17 cellular contexts compared by ENCODE assay signal in the genomic region with DNA sequence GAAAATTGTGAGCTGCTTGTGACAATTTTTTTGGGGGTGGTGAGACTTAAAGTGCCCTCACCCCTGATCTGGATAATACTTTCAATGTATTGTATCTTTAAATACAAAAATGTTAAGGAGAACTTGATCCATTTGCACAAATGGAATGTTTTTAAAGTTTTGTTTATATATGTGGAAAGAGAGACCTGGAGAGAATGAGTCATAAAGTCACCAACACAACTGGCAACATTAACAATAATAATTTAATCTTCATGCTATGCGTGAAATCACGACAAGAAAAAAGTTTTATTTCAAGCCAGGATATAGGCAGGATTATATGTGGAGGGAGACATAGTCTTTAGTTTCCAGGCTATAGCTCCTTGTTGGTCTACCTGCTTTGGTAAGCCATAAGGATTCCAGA.
"Had no signal": no experiment of that assay in that cellular context is flagged by ENCODE, and none has a peak within 500 bp of the region (broad histone marks: within the 10 kb centered on the region; RNA-seq: fewer than 3 reads in every experiment).

No MANE protein-coding gene starts in this region.

- ATAC-seq: K562, Panc1 had no signal

- H3K4me3 ChIP-seq: K562 had no signal

- DNase-seq: Kasumi-1, MM.1S, NCI-H1092 treated with DMSO at 0.1 percent for 48 hours, NCI-H1436, NCI-H1694, NCI-H187 treated with DMSO at 0.1 percent for 48 hours, NCI-H2029 treated with DMSO at 0.1 percent for 48 hours, NCI-H2107, NCI-H2227 treated with DMSO at 0.1 percent for 48 hours, NCI-H524, NCI-H526 treated with DMSO at 0.1 percent for 48 hours, NCI-H774, SHP77, SK-N-SH, SW 1271 had no signal
